ENCODE assay signal across 1 cellular context in the genomic region with DNA sequence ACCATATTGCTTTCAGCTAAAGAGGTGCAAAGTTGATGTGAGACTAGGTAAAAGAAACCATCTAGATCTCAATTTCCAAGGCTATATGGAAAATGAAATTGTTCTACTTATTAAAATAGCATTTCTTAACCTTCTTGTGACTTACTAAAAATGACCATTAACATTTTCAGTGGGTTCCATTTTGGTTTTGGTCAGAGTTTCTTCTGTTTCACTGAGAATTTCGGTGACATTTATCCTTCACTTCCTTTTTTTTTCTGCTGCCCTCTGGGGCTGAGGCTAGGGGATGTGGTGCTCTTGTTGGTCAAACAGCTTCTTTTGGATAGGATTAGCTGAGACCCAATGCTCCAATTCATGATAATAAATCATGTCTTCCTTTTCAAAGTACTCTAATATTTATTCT.
TF ChIP-seq lines count a peak whose summit lies in the region.

No MANE protein-coding gene starts in this region.

TF ChIP-seq in GM12878, 131 proteins besides CTCF, POLR2A, EP300 and RAD21 (continued from another document and continues in another):
- TF ChIP-seq SMC3 (IDR thresholded peaks at IDR 0.05; ENCODE audit: borderline replicate concordance, low read length): peak; percentile 22; the same call in 1 of the 2 replicates
- TF ChIP-seq, protein P1, sequence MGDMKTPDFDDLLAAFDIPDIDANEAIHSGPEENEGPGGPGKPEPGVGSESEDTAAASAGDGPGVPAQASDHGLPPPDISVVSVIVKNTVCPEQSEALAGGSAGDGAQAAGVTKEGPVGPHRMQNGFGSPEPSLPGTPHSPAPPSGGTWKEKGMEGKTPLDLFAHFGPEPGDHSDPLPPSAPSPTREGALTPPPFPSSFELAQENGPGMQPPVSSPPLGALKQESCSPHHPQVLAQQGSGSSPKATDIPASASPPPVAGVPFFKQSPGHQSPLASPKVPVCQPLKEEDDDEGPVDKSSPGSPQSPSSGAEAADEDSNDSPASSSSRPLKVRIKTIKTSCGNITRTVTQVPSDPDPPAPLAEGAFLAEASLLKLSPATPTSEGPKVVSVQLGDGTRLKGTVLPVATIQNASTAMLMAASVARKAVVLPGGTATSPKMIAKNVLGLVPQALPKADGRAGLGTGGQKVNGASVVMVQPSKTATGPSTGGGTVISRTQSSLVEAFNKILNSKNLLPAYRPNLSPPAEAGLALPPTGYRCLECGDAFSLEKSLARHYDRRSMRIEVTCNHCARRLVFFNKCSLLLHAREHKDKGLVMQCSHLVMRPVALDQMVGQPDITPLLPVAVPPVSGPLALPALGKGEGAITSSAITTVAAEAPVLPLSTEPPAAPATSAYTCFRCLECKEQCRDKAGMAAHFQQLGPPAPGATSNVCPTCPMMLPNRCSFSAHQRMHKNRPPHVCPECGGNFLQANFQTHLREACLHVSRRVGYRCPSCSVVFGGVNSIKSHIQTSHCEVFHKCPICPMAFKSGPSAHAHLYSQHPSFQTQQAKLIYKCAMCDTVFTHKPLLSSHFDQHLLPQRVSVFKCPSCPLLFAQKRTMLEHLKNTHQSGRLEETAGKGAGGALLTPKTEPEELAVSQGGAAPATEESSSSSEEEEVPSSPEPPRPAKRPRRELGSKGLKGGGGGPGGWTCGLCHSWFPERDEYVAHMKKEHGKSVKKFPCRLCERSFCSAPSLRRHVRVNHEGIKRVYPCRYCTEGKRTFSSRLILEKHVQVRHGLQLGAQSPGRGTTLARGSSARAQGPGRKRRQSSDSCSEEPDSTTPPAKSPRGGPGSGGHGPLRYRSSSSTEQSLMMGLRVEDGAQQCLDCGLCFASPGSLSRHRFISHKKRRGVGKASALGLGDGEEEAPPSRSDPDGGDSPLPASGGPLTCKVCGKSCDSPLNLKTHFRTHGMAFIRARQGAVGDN (IDR thresholded peaks at IDR 0.05): no peak
- TF ChIP-seq, protein P2, sequence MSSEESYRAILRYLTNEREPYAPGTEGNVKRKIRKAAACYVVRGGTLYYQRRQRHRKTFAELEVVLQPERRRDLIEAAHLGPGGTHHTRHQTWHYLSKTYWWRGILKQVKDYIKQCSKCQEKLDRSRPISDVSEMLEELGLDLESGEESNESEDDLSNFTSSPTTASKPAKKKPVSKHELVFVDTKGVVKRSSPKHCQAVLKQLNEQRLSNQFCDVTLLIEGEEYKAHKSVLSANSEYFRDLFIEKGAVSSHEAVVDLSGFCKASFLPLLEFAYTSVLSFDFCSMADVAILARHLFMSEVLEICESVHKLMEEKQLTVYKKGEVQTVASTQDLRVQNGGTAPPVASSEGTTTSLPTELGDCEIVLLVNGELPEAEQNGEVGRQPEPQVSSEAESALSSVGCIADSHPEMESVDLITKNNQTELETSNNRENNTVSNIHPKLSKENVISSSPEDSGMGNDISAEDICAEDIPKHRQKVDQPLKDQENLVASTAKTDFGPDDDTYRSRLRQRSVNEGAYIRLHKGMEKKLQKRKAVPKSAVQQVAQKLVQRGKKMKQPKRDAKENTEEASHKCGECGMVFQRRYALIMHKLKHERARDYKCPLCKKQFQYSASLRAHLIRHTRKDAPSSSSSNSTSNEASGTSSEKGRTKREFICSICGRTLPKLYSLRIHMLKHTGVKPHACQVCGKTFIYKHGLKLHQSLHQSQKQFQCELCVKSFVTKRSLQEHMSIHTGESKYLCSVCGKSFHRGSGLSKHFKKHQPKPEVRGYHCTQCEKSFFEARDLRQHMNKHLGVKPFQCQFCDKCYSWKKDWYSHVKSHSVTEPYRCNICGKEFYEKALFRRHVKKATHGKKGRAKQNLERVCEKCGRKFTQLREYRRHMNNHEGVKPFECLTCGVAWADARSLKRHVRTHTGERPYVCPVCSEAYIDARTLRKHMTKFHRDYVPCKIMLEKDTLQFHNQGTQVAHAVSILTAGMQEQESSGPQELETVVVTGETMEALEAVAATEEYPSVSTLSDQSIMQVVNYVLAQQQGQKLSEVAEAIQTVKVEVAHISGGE (CRISPR knock-in tag; IDR thresholded peaks at IDR 0.05): no peak
- no peak for TF ChIP-seq FOS (IDR thresholded peaks at IDR 0.05; ENCODE audit: borderline replicate concordance, extremely low read depth, insufficient read length)
- TF ChIP-seq YY1 (IDR thresholded peaks at IDR 0.05; ENCODE audit: low read depth, low read length): 0 out of 2 replicates have a peak, but pooled peaks have one; percentile 34
- no peak for TF ChIP-seq BRCA1 (IDR thresholded peaks at IDR 0.05; ENCODE audit: low read depth, low read length)
- no peak for TF ChIP-seq ASH2L (IDR thresholded peaks at IDR 0.05; ENCODE audit: borderline replicate concordance, low read depth)
- no peak for TF ChIP-seq MYC (IDR thresholded peaks at IDR 0.05; ENCODE audit: insufficient read depth, insufficient read length, insufficient replicate concordance, low read length, severe bottlenecking)
- TF ChIP-seq TCF3 (IDR thresholded peaks at IDR 0.05; ENCODE audit: borderline replicate concordance, insufficient read depth, low read depth, low read length): no peak
- no peak for TF ChIP-seq CBX5 (IDR thresholded peaks at IDR 0.05; ENCODE audit: low read depth)
- TF ChIP-seq IKZF1 (conservative IDR thresholded peaks at IDR 0.05): no peak; the same call in 1 of the 2 replicates
- TF ChIP-seq RB1 (IDR thresholded peaks at IDR 0.05; ENCODE audit: borderline replicate concordance): no peak
- TF ChIP-seq KDM1A (IDR thresholded peaks at IDR 0.05; ENCODE audit: borderline replicate concordance): no peak
- TF ChIP-seq, protein P3, sequence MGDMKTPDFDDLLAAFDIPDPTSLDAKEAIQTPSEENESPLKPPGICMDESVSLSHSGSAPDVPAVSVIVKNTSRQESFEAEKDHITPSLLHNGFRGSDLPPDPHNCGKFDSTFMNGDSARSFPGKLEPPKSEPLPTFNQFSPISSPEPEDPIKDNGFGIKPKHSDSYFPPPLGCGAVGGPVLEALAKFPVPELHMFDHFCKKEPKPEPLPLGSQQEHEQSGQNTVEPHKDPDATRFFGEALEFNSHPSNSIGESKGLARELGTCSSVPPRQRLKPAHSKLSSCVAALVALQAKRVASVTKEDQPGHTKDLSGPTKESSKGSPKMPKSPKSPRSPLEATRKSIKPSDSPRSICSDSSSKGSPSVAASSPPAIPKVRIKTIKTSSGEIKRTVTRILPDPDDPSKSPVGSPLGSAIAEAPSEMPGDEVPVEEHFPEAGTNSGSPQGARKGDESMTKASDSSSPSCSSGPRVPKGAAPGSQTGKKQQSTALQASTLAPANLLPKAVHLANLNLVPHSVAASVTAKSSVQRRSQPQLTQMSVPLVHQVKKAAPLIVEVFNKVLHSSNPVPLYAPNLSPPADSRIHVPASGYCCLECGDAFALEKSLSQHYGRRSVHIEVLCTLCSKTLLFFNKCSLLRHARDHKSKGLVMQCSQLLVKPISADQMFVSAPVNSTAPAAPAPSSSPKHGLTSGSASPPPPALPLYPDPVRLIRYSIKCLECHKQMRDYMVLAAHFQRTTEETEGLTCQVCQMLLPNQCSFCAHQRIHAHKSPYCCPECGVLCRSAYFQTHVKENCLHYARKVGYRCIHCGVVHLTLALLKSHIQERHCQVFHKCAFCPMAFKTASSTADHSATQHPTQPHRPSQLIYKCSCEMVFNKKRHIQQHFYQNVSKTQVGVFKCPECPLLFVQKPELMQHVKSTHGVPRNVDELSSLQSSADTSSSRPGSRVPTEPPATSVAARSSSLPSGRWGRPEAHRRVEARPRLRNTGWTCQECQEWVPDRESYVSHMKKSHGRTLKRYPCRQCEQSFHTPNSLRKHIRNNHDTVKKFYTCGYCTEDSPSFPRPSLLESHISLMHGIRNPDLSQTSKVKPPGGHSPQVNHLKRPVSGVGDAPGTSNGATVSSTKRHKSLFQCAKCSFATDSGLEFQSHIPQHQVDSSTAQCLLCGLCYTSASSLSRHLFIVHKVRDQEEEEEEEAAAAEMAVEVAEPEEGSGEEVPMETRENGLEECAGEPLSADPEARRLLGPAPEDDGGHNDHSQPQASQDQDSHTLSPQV (IDR thresholded peaks at IDR 0.05): no peak
- TF ChIP-seq IRF4 (IDR thresholded peaks at IDR 0.05; ENCODE audit: low read depth, low read length): no peak
- TF ChIP-seq NFIC (IDR thresholded peaks at IDR 0.05; ENCODE audit: low read depth, low read length): peak; percentile 88
- TF ChIP-seq, protein P4, sequence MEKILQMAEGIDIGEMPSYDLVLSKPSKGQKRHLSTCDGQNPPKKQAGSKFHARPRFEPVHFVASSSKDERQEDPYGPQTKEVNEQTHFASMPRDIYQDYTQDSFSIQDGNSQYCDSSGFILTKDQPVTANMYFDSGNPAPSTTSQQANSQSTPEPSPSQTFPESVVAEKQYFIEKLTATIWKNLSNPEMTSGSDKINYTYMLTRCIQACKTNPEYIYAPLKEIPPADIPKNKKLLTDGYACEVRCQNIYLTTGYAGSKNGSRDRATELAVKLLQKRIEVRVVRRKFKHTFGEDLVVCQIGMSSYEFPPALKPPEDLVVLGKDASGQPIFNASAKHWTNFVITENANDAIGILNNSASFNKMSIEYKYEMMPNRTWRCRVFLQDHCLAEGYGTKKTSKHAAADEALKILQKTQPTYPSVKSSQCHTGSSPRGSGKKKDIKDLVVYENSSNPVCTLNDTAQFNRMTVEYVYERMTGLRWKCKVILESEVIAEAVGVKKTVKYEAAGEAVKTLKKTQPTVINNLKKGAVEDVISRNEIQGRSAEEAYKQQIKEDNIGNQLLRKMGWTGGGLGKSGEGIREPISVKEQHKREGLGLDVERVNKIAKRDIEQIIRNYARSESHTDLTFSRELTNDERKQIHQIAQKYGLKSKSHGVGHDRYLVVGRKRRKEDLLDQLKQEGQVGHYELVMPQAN (conservative IDR thresholded peaks at IDR 0.05): no peak
- TF ChIP-seq TCF7 (IDR thresholded peaks at IDR 0.05; ENCODE audit: borderline replicate concordance): no peak
- TF ChIP-seq, protein P5, sequence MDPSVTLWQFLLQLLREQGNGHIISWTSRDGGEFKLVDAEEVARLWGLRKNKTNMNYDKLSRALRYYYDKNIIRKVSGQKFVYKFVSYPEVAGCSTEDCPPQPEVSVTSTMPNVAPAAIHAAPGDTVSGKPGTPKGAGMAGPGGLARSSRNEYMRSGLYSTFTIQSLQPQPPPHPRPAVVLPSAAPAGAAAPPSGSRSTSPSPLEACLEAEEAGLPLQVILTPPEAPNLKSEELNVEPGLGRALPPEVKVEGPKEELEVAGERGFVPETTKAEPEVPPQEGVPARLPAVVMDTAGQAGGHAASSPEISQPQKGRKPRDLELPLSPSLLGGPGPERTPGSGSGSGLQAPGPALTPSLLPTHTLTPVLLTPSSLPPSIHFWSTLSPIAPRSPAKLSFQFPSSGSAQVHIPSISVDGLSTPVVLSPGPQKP (IDR thresholded peaks at IDR 0.05; ENCODE audit: low read depth, low read length): no peak
- TF ChIP-seq ZSCAN29 (IDR thresholded peaks at IDR 0.05): no peak
- TF ChIP-seq MEF2A (IDR thresholded peaks at IDR 0.05; ENCODE audit: insufficient read depth, low read depth, low read length): peak; percentile 84
- no peak for TF ChIP-seq KLF5 (IDR thresholded peaks at IDR 0.05; ENCODE audit: partially characterized antibody)
- TF ChIP-seq MTA2 (IDR thresholded peaks at IDR 0.05; ENCODE audit: low read depth): 0 out of 2 replicates have a peak, but pooled peaks have one; percentile 48
- no peak for TF ChIP-seq NBN (IDR thresholded peaks at IDR 0.05)
- peak; percentile 59 to 62; a peak in 2 of 4 replicates for TF ChIP-seq IKZF2 (IDR thresholded peaks at IDR 0.05)
- TF ChIP-seq CHD1 (IDR thresholded peaks at IDR 0.05; ENCODE audit: low read depth, low read length): no peak
- TF ChIP-seq, protein P6, sequence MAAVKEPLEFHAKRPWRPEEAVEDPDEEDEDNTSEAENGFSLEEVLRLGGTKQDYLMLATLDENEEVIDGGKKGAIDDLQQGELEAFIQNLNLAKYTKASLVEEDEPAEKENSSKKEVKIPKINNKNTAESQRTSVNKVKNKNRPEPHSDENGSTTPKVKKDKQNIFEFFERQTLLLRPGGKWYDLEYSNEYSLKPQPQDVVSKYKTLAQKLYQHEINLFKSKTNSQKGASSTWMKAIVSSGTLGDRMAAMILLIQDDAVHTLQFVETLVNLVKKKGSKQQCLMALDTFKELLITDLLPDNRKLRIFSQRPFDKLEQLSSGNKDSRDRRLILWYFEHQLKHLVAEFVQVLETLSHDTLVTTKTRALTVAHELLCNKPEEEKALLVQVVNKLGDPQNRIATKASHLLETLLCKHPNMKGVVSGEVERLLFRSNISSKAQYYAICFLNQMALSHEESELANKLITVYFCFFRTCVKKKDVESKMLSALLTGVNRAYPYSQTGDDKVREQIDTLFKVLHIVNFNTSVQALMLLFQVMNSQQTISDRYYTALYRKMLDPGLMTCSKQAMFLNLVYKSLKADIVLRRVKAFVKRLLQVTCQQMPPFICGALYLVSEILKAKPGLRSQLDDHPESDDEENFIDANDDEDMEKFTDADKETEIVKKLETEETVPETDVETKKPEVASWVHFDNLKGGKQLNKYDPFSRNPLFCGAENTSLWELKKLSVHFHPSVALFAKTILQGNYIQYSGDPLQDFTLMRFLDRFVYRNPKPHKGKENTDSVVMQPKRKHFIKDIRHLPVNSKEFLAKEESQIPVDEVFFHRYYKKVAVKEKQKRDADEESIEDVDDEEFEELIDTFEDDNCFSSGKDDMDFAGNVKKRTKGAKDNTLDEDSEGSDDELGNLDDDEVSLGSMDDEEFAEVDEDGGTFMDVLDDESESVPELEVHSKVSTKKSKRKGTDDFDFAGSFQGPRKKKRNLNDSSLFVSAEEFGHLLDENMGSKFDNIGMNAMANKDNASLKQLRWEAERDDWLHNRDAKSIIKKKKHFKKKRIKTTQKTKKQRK (IDR thresholded peaks at IDR 0.05; ENCODE audit: low read depth, low read length): no peak
- no peak for TF ChIP-seq RAD51 (IDR thresholded peaks at IDR 0.05)
- TF ChIP-seq, protein P7, sequence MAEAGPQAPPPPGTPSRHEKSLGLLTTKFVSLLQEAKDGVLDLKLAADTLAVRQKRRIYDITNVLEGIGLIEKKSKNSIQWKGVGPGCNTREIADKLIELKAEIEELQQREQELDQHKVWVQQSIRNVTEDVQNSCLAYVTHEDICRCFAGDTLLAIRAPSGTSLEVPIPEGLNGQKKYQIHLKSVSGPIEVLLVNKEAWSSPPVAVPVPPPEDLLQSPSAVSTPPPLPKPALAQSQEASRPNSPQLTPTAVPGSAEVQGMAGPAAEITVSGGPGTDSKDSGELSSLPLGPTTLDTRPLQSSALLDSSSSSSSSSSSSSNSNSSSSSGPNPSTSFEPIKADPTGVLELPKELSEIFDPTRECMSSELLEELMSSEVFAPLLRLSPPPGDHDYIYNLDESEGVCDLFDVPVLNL (IDR thresholded peaks at IDR 0.05; ENCODE audit: low read depth, low read length): no peak
- no peak for TF ChIP-seq ZBED1 (IDR thresholded peaks at IDR 0.05; ENCODE audit: borderline replicate concordance)
- TF ChIP-seq DPF2 (IDR thresholded peaks at IDR 0.05): no peak
- no peak for TF ChIP-seq PAX8 (IDR thresholded peaks at IDR 0.05)
- no peak for TF ChIP-seq CBX3 (IDR thresholded peaks at IDR 0.05; ENCODE audit: borderline replicate concordance, low read depth)
- TF ChIP-seq WRNIP1 (IDR thresholded peaks at IDR 0.05; ENCODE audit: borderline replicate concordance, low read depth, low read length): no peak
- 0 out of 2 replicates have a peak, but pooled peaks have one; percentile 11 for TF ChIP-seq CREB1 (IDR thresholded peaks at IDR 0.05; ENCODE audit: low read depth)
- TF ChIP-seq FOXM1 (IDR thresholded peaks at IDR 0.05; ENCODE audit: low read depth, low read length): peak; percentile 53; the same call in 1 of the 2 replicates
- peak; percentile 80; the same call in 1 of the 2 replicates for TF ChIP-seq MTA3 (IDR thresholded peaks at IDR 0.05; ENCODE audit: borderline replicate concordance, low read length)
